Comparison of ENCODE assay signal across 30 cellular contexts in genomic region chr3:58993547-58993946, GRCh38. TPM values are rescaled to one million over a fixed set of nuclear protein-coding genes. Genes with fewer than 3 reads are reported as not detected.
"Had no signal": no experiment of that assay in that cellular context is flagged by ENCODE, and none has a peak within 500 bp of the region (broad histone marks: within the 10 kb centered on the region; RNA-seq: fewer than 3 reads in every experiment).

No MANE protein-coding gene starts in this region.

- H3K27me3 Mint-ChIP-seq: progenitor cell of endocrine pancreas, type B pancreatic cell had no signal

- H3K9me3 Mint-ChIP-seq: natural killer cell; nephron; neural progenitor cell; stimulated activated effector memory CD8-positive, alpha-beta T cell treated with anti-CD3 and anti-CD28 coated beads, Interleukin-12 subunit alpha, Interleukin-12 subunit beta, amount 100 ng/mL, for 72 hours; stimulated activated naive CD8-positive, alpha-beta T cell treated with anti-CD3 and anti-CD28 coated beads, Interleukin-15, amount 100 ng/mL, for 72 hours; type B pancreatic cell had no signal

- H3K4me3 Mint-ChIP-seq: natural killer cell; nephron; neural progenitor cell; stimulated activated effector memory CD8-positive, alpha-beta T cell treated with anti-CD3 and anti-CD28 coated beads, Interleukin-12 subunit alpha, Interleukin-12 subunit beta, amount 100 ng/mL, for 72 hours; stimulated activated naive CD8-positive, alpha-beta T cell treated with anti-CD3 and anti-CD28 coated beads, Interleukin-15, amount 100 ng/mL, for 72 hours; type B pancreatic cell had no signal

- H3K27me3 ChIP-seq: neural progenitor cell, ovary, right lobe of liver, sigmoid colon, suprapubic skin, testis, tibial artery, transverse colon, upper lobe of right lung, vagina had no signal

- H3K27ac Mint-ChIP-seq: natural killer cell; nephron; neural progenitor cell; progenitor cell of endocrine pancreas; stimulated activated effector memory CD8-positive, alpha-beta T cell treated with anti-CD3 and anti-CD28 coated beads, Interleukin-12 subunit alpha, Interleukin-12 subunit beta, amount 100 ng/mL, for 72 hours; stimulated activated naive CD8-positive, alpha-beta T cell treated with anti-CD3 and anti-CD28 coated beads, Interleukin-15, amount 100 ng/mL, for 72 hours; type B pancreatic cell had no signal

- H3K9me3 ChIP-seq: ovary, psoas muscle, right lobe of liver, sigmoid colon, suprapubic skin, testis, tibial artery, transverse colon, upper lobe of right lung, vagina had no signal

- H3K4me1 ChIP-seq: parathyroid adenoma, psoas muscle, right lobe of liver, sigmoid colon, tibial artery, transverse colon, upper lobe of right lung, vagina had no signal

- H3K79me2 ChIP-seq: parathyroid adenoma had no signal

- H3K4me1 Mint-ChIP-seq: nephron; stimulated activated naive CD8-positive, alpha-beta T cell treated with anti-CD3 and anti-CD28 coated beads, Interleukin-15, amount 100 ng/mL, for 72 hours had no signal

- DNase-seq: natural killer cell; occipital lobe; ovary; posterior cingulate gyrus; psoas muscle; right cardiac atrium; right lobe of liver; sigmoid colon; small intestine; stimulated activated CD4-positive, alpha-beta T cell treated with anti-CD3 and anti-CD28 coated beads, Interleukin-15, amount 100 ng/mL, for 24 hours; stimulated activated CD4-positive, alpha-beta T cell treated with anti-CD3 and anti-CD28 coated beads, Interleukin-2, amount 100 ng/mL, for 24 hours; stimulated activated CD4-positive, alpha-beta T cell treated with anti-CD3 and anti-CD28 coated beads, Interleukin-2, amount 100 ng/mL, for 48 hours; stimulated activated CD4-positive, alpha-beta T cell treated with anti-CD3 and anti-CD28 coated beads, Interleukin-4, amount 100 ng/mL, for 24 hours; stimulated activated naive CD4-positive, alpha-beta T cell; stimulated activated naive CD8-positive, alpha-beta T cell treated with anti-CD3 and anti-CD28 coated beads, Interleukin-15, amount 100 ng/mL, for 72 hours; stimulated activated naive CD8-positive, alpha-beta T cell treated with anti-CD3 and anti-CD28 coated beads, Interleukin-15, Interleukin-2, amounts not matched to agents 100 U/mL and 50 U/mL, for 24 hours; substantia nigra; testis; tibial artery; transverse colon; upper lobe of right lung had no signal

- H3K4me3 ChIP-seq: neural progenitor cell, ovary, psoas muscle, right lobe of liver, sigmoid colon, suprapubic skin, testis, tibial artery, transverse colon, upper lobe of right lung, vagina had no signal

- H3K36me3 ChIP-seq: neural progenitor cell, ovary, right lobe of liver, sigmoid colon, suprapubic skin, tibial artery, transverse colon, upper lobe of right lung, vagina had no signal

- H3K4me2 ChIP-seq: neural progenitor cell had no signal

- H3K36me3 Mint-ChIP-seq: natural killer cell; neural progenitor cell; stimulated activated effector memory CD8-positive, alpha-beta T cell treated with anti-CD3 and anti-CD28 coated beads, Interleukin-12 subunit alpha, Interleukin-12 subunit beta, amount 100 ng/mL, for 72 hours; type B pancreatic cell had no signal

- H3K27ac ChIP-seq: neural progenitor cell, ovary, parathyroid adenoma, psoas muscle, right lobe of liver, sigmoid colon, suprapubic skin, testis, tibial artery, transverse colon, upper lobe of right lung, vagina had no signal

- FAIRE-seq: small intestine had no signal

- H3K9ac ChIP-seq: neural progenitor cell, parathyroid adenoma had no signal

- H2AFZ ChIP-seq: neural progenitor cell, parathyroid adenoma had no signal

- ATAC-seq: natural killer cell; psoas muscle; right cardiac atrium; right lobe of liver; stimulated activated effector memory CD8-positive, alpha-beta T cell treated with anti-CD3 and anti-CD28 coated beads, Interleukin-12 subunit alpha, Interleukin-12 subunit beta, amount 100 ng/mL, for 72 hours; stimulated activated naive CD8-positive, alpha-beta T cell treated with anti-CD3 and anti-CD28 coated beads, Interleukin-15, amount 100 ng/mL, for 72 hours; stimulated activated naive CD8-positive, alpha-beta T cell treated with anti-CD3 and anti-CD28 coated beads, Interleukin-15, Interleukin-2, amounts not matched to agents 100 U/mL and 50 U/mL, for 24 hours; upper lobe of right lung had no signal

RNA-seq across cellular contexts. Expression of gene CFAP20DC, which starts 56.3 kb away (rescaled TPM):
- total RNA-seq: psoas muscle, upper lobe of right lung had no signal
- polyA plus RNA-seq: neural cell had no signal
